ENCODE assay signal across 14 cellular contexts in genomic region chr3:154971771-154972326, GRCh38.
A peak's percentile ranks its signal among the peaks of the same experiment; 100 is the strongest.
DNase-seq lines count a peak whose midpoint lies in the region; ATAC-seq and TF ChIP-seq lines count a peak whose summit lies in the region.
"Had no signal": no experiment of that assay in that cellular context is flagged by ENCODE, and none has a peak within 500 bp of the region (broad histone marks: within the 10 kb centered on the region; RNA-seq: fewer than 3 reads in every experiment).

No MANE protein-coding gene starts in this region.

- no peaks in the 10 kb centered on the region for H3K27me3 ChIP-seq in adipocyte (replicated peaks; ENCODE audit: control insufficient read depth, insufficient read depth, low read length)
- no peaks in the 10 kb centered on the region for H3K27me3 ChIP-seq in testis

- intact Hi-C loops in testis (cut with DNase I; ENCODE audit: low total_unique reads) = no loop called here

- H3K4me3 ChIP-seq in adipocyte (ENCODE audit: low read length) (peak overlapping the region; percentile 64), foreskin fibroblast (ENCODE audit: low read depth in 1 of 2, low read length in 2 of 2) (peak overlapping the region in 1 of 2 donors; percentile 35), testis (no peak overlapping the region)
- H3K4me3 ChIP-seq: dorsolateral prefrontal cortex had no signal

- 38 to 39% methylated on average over 2 of the region's 2 CpGs for WGBS in testis, 2 donors

- H3K9me3 ChIP-seq in adipocyte (ENCODE audit: control insufficient read depth, low read length) = no peaks in the 10 kb centered on the region
- no peaks in the 10 kb centered on the region for H3K9me3 ChIP-seq in testis

- H3K27ac ChIP-seq in testis = no peak overlapping the region
- H3K27ac ChIP-seq: 22Rv1, dorsolateral prefrontal cortex had no signal

- H3K36me3 Mint-ChIP-seq in type B pancreatic cell = no peaks in the 10 kb centered on the region
- no peaks in the 10 kb centered on the region for H3K36me3 Mint-ChIP-seq in natural killer cell treated with Interleukin-12 subunit alpha and Interleukin-12 subunit beta and Interleukin-15 and Interleukin-18, amount 100 ng/mL, for 72 hours

- ATAC-seq in natural killer cell treated with Interleukin-12 subunit alpha and Interleukin-12 subunit beta and Interleukin-15 and Interleukin-18, amount 100 ng/mL, for 72 hours = no peak

- H3K36me3 ChIP-seq in adipocyte (ENCODE audit: control insufficient read depth, insufficient read depth, low read length, severe bottlenecking) (no peaks in the 10 kb centered on the region), testis (ENCODE audit: low read depth, missing control alignments) (no peaks in the 10 kb centered on the region)

- H3K27me3 Mint-ChIP-seq in type B pancreatic cell = no peaks in the 10 kb centered on the region
- H3K27me3 Mint-ChIP-seq in natural killer cell treated with Interleukin-12 subunit alpha and Interleukin-12 subunit beta and Interleukin-15 and Interleukin-18, amount 100 ng/mL, for 72 hours = no peaks in the 10 kb centered on the region

- peaks cover 8% of the 10 kb centered on the region for H3K4me1 Mint-ChIP-seq in type B pancreatic cell (ENCODE audit: unreplicated experiment)
- no peaks in the 10 kb centered on the region for H3K4me1 Mint-ChIP-seq in natural killer cell treated with Interleukin-12 subunit alpha and Interleukin-12 subunit beta and Interleukin-15 and Interleukin-18, amount 100 ng/mL, for 72 hours (ENCODE audit: low read depth in 2 of 2)

- no peak for TF ChIP-seq POLR2A in testis (IDR thresholded peaks at IDR 0.05)

- peak overlapping the region; percentile 35 for H3K27ac Mint-ChIP-seq in type B pancreatic cell
- H3K27ac Mint-ChIP-seq in natural killer cell treated with Interleukin-12 subunit alpha and Interleukin-12 subunit beta and Interleukin-15 and Interleukin-18, amount 100 ng/mL, for 72 hours = no peak overlapping the region
- H3K27ac Mint-ChIP-seq: activated T-helper 2 cell treated with anti-CD3 and anti-CD28 coated beads, Interferon-gamma antibody, Interleukin-2, Interleukin-4, amounts not matched to agents 10 μg/mL and 5 μg/mL and 100 μg/mL, durations not matched to agents 14 hours and 24 hours and 36 hours had no signal

- DNase-seq in DMS153 (lab: John Stamatoyannopoulos, UW) = peak; percentile 14
- DNase-seq in DMS153 treated with DMSO at 0.1 percent for 48 hours (lab: John Stamatoyannopoulos, UW; ENCODE audit: unreplicated experiment) = no peak
- peak; percentile 84 for DNase-seq in adipocyte (ENCODE audit: low read depth)
- peak; percentile 81 to 89 for DNase-seq in foreskin fibroblast
- no peak for DNase-seq in type B pancreatic cell (ENCODE audit: extremely low spot score, unreplicated experiment)
- no peak for DNase-seq in natural killer cell treated with Interleukin-12 subunit alpha and Interleukin-12 subunit beta and Interleukin-15 and Interleukin-18, amount 100 ng/mL, for 72 hours (ENCODE audit: low spot score)
- no peak for DNase-seq in testis
- no peak for DNase-seq in activated CD4-positive, alpha-beta T cell treated with anti-CD3 and anti-CD28 coated beads, Interleukin-2, amount 50 U/mL, for 4 hours
- DNase-seq: activated CD4-positive, CD25-positive, alpha-beta regulatory T cell treated with anti-CD3 and anti-CD28 coated beads, Interleukin-2, amount 50 U/mL, for 72 hours; dorsolateral prefrontal cortex; NCI-H2107; SHP77 had no signal

- H3K4me1 ChIP-seq in adipocyte (ENCODE audit: control insufficient read depth, insufficient read depth, low read length) = peaks cover 62% of the 10 kb centered on the region
- H3K4me1 ChIP-seq in testis = no peaks in the 10 kb centered on the region

- TF ChIP-seq CTCF in foreskin fibroblast (IDR thresholded peaks at IDR 0.05; ENCODE audit: low read depth, low read length) (no peak), type B pancreatic cell (conservative IDR thresholded peaks at IDR 0.05) (no peak), testis (IDR thresholded peaks at IDR 0.05) (no peak)

- peak overlapping the region; percentile 31 for H3K4me3 Mint-ChIP-seq in type B pancreatic cell
- H3K4me3 Mint-ChIP-seq in natural killer cell treated with Interleukin-12 subunit alpha and Interleukin-12 subunit beta and Interleukin-15 and Interleukin-18, amount 100 ng/mL, for 72 hours = no peak overlapping the region

- H3K9ac ChIP-seq in adipocyte (ENCODE audit: low read length) = peak overlapping the region; percentile 87

- H3K9me3 Mint-ChIP-seq in type B pancreatic cell = peaks cover 6% of the 10 kb centered on the region
- peaks cover 5% of the 10 kb centered on the region for H3K9me3 Mint-ChIP-seq in natural killer cell treated with Interleukin-12 subunit alpha and Interleukin-12 subunit beta and Interleukin-15 and Interleukin-18, amount 100 ng/mL, for 72 hours
- H3K9me3 Mint-ChIP-seq: activated T-helper 2 cell treated with anti-CD3 and anti-CD28 coated beads, Interferon-gamma antibody, Interleukin-2, Interleukin-4, amounts not matched to agents 10 μg/mL and 5 μg/mL and 100 μg/mL, durations not matched to agents 14 hours and 24 hours and 36 hours had no signal

Comparison
In these comparisons a context has a peak if more than half of its experiments do, and no peak if none do; other contexts are left out.
1. DNase-seq: peak in DMS153 (single experiment), adipocyte (single experiment) and foreskin fibroblast (2 of 2); none in DMS153 treated with DMSO at 0.1 percent for 48 hours (single experiment), type B pancreatic cell (single experiment), natural killer cell treated with Interleukin-12 subunit alpha and Interleukin-12 subunit beta and Interleukin-15 and Interleukin-18, amount 100 ng/mL, for 72 hours (single experiment), testis (single experiment) and activated CD4-positive, alpha-beta T cell treated with anti-CD3 and anti-CD28 coated beads, Interleukin-2, amount 50 U/mL, for 4 hours (0 of 2).